In genomic region chr5:1782385-1783213, GRCh38 we compare ENCODE assay signal across 13 cellular contexts. TPM values are rescaled to one million over a fixed set of nuclear protein-coding genes. Genes with fewer than 3 reads are reported as not detected.
DNase-seq lines count a peak whose midpoint lies in the region; ATAC-seq and TF ChIP-seq lines count a peak whose summit lies in the region.
"Had no signal": no experiment of that assay in that cellular context is flagged by ENCODE, and none has a peak within 500 bp of the region (broad histone marks: within the 10 kb centered on the region; RNA-seq: fewer than 3 reads in every experiment).

No MANE protein-coding gene starts in this region.

- H3F3A ChIP-seq in DOHH2 (ENCODE audit: control insufficient read depth, insufficient read depth), result peaks cover 8% of the 10 kb centered on the region

- ATAC-seq in HG03025 (IDR thresholded peaks at IDR 0.05; ENCODE audit: low FRiP score, unreplicated experiment), result peak; percentile 5
- ATAC-seq: effector memory CD8-positive, alpha-beta T cell had no signal

- no peaks in the 10 kb centered on the region for H3K9me3 ChIP-seq in DOHH2 (ENCODE audit: control insufficient read depth, insufficient read depth, low read length)
- H3K9me3 ChIP-seq in thyroid gland, result no peaks in the 10 kb centered on the region

- DNase-seq in thyroid gland (no peak), NCI-H446 (lab: John Stamatoyannopoulos, UW) (no peak), OCI-M1 (lab: John Stamatoyannopoulos, UW) (no peak)
- no peak for DNase-seq in stimulated activated CD4-positive, alpha-beta T cell treated with anti-CD3 and anti-CD28 coated beads, Interleukin-4, amount 100 ng/mL, for 1 hour
- DNase-seq: effector memory CD8-positive, alpha-beta T cell; NCI-H510A had no signal

- TF ChIP-seq CTCF in DOHH2 (IDR thresholded peaks at IDR 0.05; ENCODE audit: low read depth, low read length, poor library complexity, severe bottlenecking), result no peak
- TF ChIP-seq CTCF in brain (conservative IDR thresholded peaks at IDR 0.05), result no peak
- no peak for TF ChIP-seq CTCF in thyroid gland (IDR thresholded peaks at IDR 0.05)

- peaks cover 11% of the 10 kb centered on the region for H3K27me3 Mint-ChIP-seq in brain
- H3K27me3 Mint-ChIP-seq: CD4-positive, alpha-beta T cell had no signal

- no peaks in the 10 kb centered on the region for H3K36me3 Mint-ChIP-seq in brain

- peaks cover 0 to 5% (median 0%) of the 10 kb centered on the region in 5 experiments for H3K9me3 Mint-ChIP-seq in brain
- H3K9me3 Mint-ChIP-seq: CD4-positive, alpha-beta T cell; effector memory CD8-positive, alpha-beta T cell had no signal

- H3K4me3 Mint-ChIP-seq in brain, result peak overlapping the region in 2 of 5 experiments; percentile 21 to 40
- H3K4me3 Mint-ChIP-seq: CD4-positive, alpha-beta T cell; effector memory CD8-positive, alpha-beta T cell had no signal

- H3K4me1 ChIP-seq in DOHH2 (ENCODE audit: control insufficient read depth, low read length), result peaks cover 49% of the 10 kb centered on the region
- no peaks in the 10 kb centered on the region for H3K4me1 ChIP-seq in thyroid gland

- H3K27ac Mint-ChIP-seq in brain, result peak overlapping the region in 3 of 5 experiments; percentile 76 to 91 (median 78)
- H3K27ac Mint-ChIP-seq: CD4-positive, alpha-beta T cell had no signal

- H3K4me3 ChIP-seq in DOHH2 (ENCODE audit: low read length) (peak overlapping the region; percentile 77), thyroid gland (replicated peaks in 1 of 3) (no peak overlapping the region)
- H3K4me3 ChIP-seq: SK-N-MC had no signal

- 66 to 68% methylated on average over 14 of the region's 14 CpGs for whole genome bisulfite sequencing in thyroid gland, 2 donors

- H3K36me3 ChIP-seq in DOHH2 (ENCODE audit: control insufficient read depth, low read length) (no peaks in the 10 kb centered on the region), thyroid gland (no peaks in the 10 kb centered on the region)

- H3K4me1 Mint-ChIP-seq in brain, result peaks cover 30% of the 10 kb centered on the region

- peak overlapping the region; percentile 86 for H3K27ac ChIP-seq in DOHH2 (ENCODE audit: low read depth, low read length)
- no peak overlapping the region for H3K27ac ChIP-seq in thyroid gland
- H3K27ac ChIP-seq: KMS-11, SK-N-MC had no signal

- H3K9me2 ChIP-seq in DOHH2 (replicated peaks; ENCODE audit: control insufficient read depth, low read length), result no peaks in the 10 kb centered on the region

- H3K79me2 ChIP-seq in DOHH2 (ENCODE audit: control insufficient read depth, low read length), result no peaks in the 10 kb centered on the region

- TF ChIP-seq POLR2A in GM19193 (IDR thresholded peaks at IDR 0.05; ENCODE audit: extremely low read depth, insufficient read depth, insufficient read length) (peak; percentile 23), thyroid gland (IDR thresholded peaks at IDR 0.05) (no peak)

- intact Hi-C loops in thyroid gland (cut with DNase I), result no loop called here

- H3K4me2 ChIP-seq in DOHH2 (ENCODE audit: low read length), result peak overlapping the region; percentile 75
- H3K4me2 ChIP-seq: KMS-11 had no signal

- no peaks in the 10 kb centered on the region for H4K20me1 ChIP-seq in DOHH2 (ENCODE audit: control insufficient read depth, insufficient read depth, low read depth, low read length)

- H3K27me3 ChIP-seq in DOHH2 (ENCODE audit: control insufficient read depth, low read length) (no peaks in the 10 kb centered on the region), thyroid gland (no peaks in the 10 kb centered on the region)

RNA-seq across cellular contexts. Expression of gene MRPL36, which starts 17.0 kb away (rescaled TPM):
- 59.0 TPM for polyA plus RNA-seq in brain (ENCODE audit: insufficient read depth, low read depth, low replicate concordance)
- 10 to 100 TPM; 10.4 to 41.7 (median 33.6) TPM for total RNA-seq in thyroid gland

RNA-seq across cellular contexts. Expression of gene NDUFS6, which starts 18.6 kb away (rescaled TPM):
- polyA plus RNA-seq in brain (ENCODE audit: insufficient read depth, low read depth, low replicate concordance), result 95.6 TPM
- 100 to 1,000 TPM in 1 of 4 donors, 10 to 100 TPM in 3; 35.8 to 127 (median 54.4) TPM for total RNA-seq in thyroid gland
